ENCODE assay signal across 1 cellular context in genomic region chr6:156809446-156810178, GRCh38.
TF ChIP-seq lines count a peak whose summit lies in the region.

No MANE protein-coding gene starts in this region.

TF ChIP-seq in IMR-90, 13 proteins besides CTCF, POLR2A, EP300 and RAD21:
- no peak for TF ChIP-seq CEBPB (IDR thresholded peaks at IDR 0.05; ENCODE audit: low read depth, low read length)
- no peak for TF ChIP-seq SMC3 (IDR thresholded peaks at IDR 0.05; ENCODE audit: low read depth, low read length)
- no peak for TF ChIP-seq NFE2L2 (IDR thresholded peaks at IDR 0.05; ENCODE audit: low read depth, low read length)
- TF ChIP-seq ELK1 (IDR thresholded peaks at IDR 0.05; ENCODE audit: borderline replicate concordance, low read depth, low read length), result no peak
- no peak for TF ChIP-seq RFX5 (IDR thresholded peaks at IDR 0.05; ENCODE audit: low read depth, low read length)
- TF ChIP-seq BHLHE40 (IDR thresholded peaks at IDR 0.05; ENCODE audit: low read depth, low read length), result no peak
- TF ChIP-seq USF2 (IDR thresholded peaks at IDR 0.05; ENCODE audit: low read depth, low read length), result no peak
- no peak for TF ChIP-seq MAFK (IDR thresholded peaks at IDR 0.05; ENCODE audit: low read depth, low read length)
- no peak for TF ChIP-seq MAZ (IDR thresholded peaks at IDR 0.05; ENCODE audit: borderline replicate concordance, low read depth, low read length)
- TF ChIP-seq CHD1 (IDR thresholded peaks at IDR 0.05; ENCODE audit: low read depth, low read length), result no peak
- no peak for TF ChIP-seq MXI1 (IDR thresholded peaks at IDR 0.05; ENCODE audit: borderline replicate concordance, low read depth, low read length)
- TF ChIP-seq FOS (IDR thresholded peaks at IDR 0.05; ENCODE audit: low read depth, low read length), result no peak
- no peak for TF ChIP-seq RCOR1 (IDR thresholded peaks at IDR 0.05; ENCODE audit: insufficient replicate concordance, low read length)
